ENCODE assay signal across 1 cellular context in the genomic region with DNA sequence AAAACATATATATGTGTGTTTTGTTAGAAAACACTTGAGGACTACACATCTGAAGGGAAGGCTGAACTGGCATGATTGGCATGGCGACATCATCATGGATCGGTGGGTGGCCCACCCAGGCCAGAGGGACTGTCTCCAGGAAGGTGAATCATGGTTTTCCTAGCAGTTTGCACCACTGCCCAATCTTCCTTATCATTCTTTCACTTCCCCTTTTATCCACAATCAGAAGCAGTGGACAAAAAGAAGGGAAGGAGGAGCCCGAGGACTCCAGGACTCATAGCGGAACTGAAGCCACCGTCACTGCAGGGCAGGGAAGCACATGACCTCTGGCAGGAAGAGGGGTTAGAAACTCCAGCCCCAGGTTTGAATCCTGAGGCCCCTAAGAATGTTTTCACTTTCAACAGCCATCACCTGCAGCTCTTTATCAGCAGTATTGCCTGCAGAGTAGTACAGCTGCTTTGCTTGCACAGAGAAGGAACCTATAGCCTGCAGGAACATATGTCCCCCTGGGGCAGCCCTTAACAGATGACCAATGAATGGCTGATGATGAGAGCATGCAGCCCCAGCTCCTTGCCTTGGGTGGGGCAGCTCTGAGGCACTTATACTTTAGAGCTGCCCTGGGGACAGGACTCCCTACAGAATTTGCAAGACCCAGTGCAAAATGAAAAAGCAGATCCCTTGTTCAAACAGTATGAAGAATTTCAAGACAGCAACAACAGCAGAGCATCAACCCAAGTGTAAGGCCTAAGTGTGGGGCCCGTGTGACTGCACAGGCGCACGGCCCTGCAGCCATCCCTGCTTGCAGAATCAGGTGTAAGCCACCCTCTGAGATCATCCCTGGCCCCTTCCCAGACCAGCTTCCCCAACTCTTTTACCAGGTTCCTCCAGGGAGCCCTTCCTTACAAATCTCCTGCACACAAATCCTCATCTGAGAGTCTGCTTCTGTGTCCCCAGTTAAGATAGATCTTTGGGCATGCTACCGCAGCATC.
TF ChIP-seq lines count a peak whose summit lies in the region.

No MANE protein-coding gene starts in this region.

TF ChIP-seq in GM12878, 131 proteins besides CTCF, POLR2A, EP300 and RAD21 (continued from another document and continues in another):
- TF ChIP-seq ASH2L (IDR thresholded peaks at IDR 0.05; ENCODE audit: borderline replicate concordance, low read depth) = no peak
- TF ChIP-seq, protein P1, sequence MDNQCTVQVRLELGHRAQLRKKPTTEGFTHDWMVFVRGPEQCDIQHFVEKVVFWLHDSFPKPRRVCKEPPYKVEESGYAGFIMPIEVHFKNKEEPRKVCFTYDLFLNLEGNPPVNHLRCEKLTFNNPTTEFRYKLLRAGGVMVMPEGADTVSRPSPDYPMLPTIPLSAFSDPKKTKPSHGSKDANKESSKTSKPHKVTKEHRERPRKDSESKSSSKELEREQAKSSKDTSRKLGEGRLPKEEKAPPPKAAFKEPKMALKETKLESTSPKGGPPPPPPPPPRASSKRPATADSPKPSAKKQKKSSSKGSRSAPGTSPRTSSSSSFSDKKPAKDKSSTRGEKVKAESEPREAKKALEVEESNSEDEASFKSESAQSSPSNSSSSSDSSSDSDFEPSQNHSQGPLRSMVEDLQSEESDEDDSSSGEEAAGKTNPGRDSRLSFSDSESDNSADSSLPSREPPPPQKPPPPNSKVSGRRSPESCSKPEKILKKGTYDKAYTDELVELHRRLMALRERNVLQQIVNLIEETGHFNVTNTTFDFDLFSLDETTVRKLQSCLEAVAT (IDR thresholded peaks at IDR 0.05) = peak; percentile 66; the same call in 1 of the 2 replicates
- TF ChIP-seq NR2F1 (conservative IDR thresholded peaks at IDR 0.05) = peak; percentile 62; the same call in 1 of the 2 replicates
- TF ChIP-seq PKNOX1 (IDR thresholded peaks at IDR 0.05) = peak; percentile 69
- TF ChIP-seq TAF1 (IDR thresholded peaks at IDR 0.05; ENCODE audit: borderline replicate concordance, low read depth, low read length) = no peak
- TF ChIP-seq NRF1 (conservative IDR thresholded peaks at IDR 0.05; ENCODE audit: low read depth, low read length) = no peak
- TF ChIP-seq LARP7 (IDR thresholded peaks at IDR 0.05) = no peak
- TF ChIP-seq, protein P2, sequence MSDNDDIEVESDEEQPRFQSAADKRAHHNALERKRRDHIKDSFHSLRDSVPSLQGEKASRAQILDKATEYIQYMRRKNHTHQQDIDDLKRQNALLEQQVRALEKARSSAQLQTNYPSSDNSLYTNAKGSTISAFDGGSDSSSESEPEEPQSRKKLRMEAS (IDR thresholded peaks at IDR 0.05; ENCODE audit: low read depth, low read length) = no peak
- no peak for TF ChIP-seq FOXK2 (IDR thresholded peaks at IDR 0.05)
- no peak for TF ChIP-seq SIX5 (IDR thresholded peaks at IDR 0.05; ENCODE audit: low read depth, low read length, severe bottlenecking)
- no peak; the same call in 1 of the 2 replicates for TF ChIP-seq CREM (IDR thresholded peaks at IDR 0.05; ENCODE audit: low read depth)
- TF ChIP-seq RCOR1 (conservative IDR thresholded peaks at IDR 0.05; ENCODE audit: low read depth, low read length) = no peak
- no peak for TF ChIP-seq CHD1 (IDR thresholded peaks at IDR 0.05; ENCODE audit: low read depth, low read length)
- no peak for TF ChIP-seq SUZ12 (IDR thresholded peaks at IDR 0.05; ENCODE audit: unreplicated experiment)
- no peak for TF ChIP-seq YBX1 (IDR thresholded peaks at IDR 0.05)
- peak; percentile 96; the same call in 1 of the 2 replicates for TF ChIP-seq EED (IDR thresholded peaks at IDR 0.05; ENCODE audit: low read depth)
- 0 out of 2 replicates have a peak, but pooled peaks have one; percentile 37 for TF ChIP-seq TCF12 (IDR thresholded peaks at IDR 0.05; ENCODE audit: low read depth, low read length)
- TF ChIP-seq WRNIP1 (IDR thresholded peaks at IDR 0.05; ENCODE audit: borderline replicate concordance, low read depth, low read length) = 0 out of 2 replicates have a peak, but pooled peaks have one; percentile 32
- TF ChIP-seq CEBPZ (IDR thresholded peaks at IDR 0.05; ENCODE audit: low read depth, low read length) = no peak
- no peak for TF ChIP-seq ATF3 (IDR thresholded peaks at IDR 0.05; ENCODE audit: borderline replicate concordance, extremely low read depth, low read depth, low read length)
- no peak for TF ChIP-seq BCL11A (IDR thresholded peaks at IDR 0.05; ENCODE audit: low read depth, low read length)
- TF ChIP-seq BRCA1 (IDR thresholded peaks at IDR 0.05; ENCODE audit: low read depth, low read length) = no peak
- TF ChIP-seq ZNF217 (IDR thresholded peaks at IDR 0.05) = no peak
- peak; percentile 46; the same call in 1 of the 2 replicates for TF ChIP-seq SMARCA5 (IDR thresholded peaks at IDR 0.05)
- no peak for TF ChIP-seq FOXM1 (IDR thresholded peaks at IDR 0.05; ENCODE audit: low read depth, low read length)
- no peak for TF ChIP-seq NR2C1 (IDR thresholded peaks at IDR 0.05)
- TF ChIP-seq NFYA (IDR thresholded peaks at IDR 0.05; ENCODE audit: borderline replicate concordance, low read depth, low read length) = no peak
- TF ChIP-seq PRDM15 (CRISPR knock-in tag; IDR thresholded peaks at IDR 0.05) = no peak
- TF ChIP-seq ZBTB11 (CRISPR knock-in tag; IDR thresholded peaks at IDR 0.05) = no peak
- TF ChIP-seq, protein P3, sequence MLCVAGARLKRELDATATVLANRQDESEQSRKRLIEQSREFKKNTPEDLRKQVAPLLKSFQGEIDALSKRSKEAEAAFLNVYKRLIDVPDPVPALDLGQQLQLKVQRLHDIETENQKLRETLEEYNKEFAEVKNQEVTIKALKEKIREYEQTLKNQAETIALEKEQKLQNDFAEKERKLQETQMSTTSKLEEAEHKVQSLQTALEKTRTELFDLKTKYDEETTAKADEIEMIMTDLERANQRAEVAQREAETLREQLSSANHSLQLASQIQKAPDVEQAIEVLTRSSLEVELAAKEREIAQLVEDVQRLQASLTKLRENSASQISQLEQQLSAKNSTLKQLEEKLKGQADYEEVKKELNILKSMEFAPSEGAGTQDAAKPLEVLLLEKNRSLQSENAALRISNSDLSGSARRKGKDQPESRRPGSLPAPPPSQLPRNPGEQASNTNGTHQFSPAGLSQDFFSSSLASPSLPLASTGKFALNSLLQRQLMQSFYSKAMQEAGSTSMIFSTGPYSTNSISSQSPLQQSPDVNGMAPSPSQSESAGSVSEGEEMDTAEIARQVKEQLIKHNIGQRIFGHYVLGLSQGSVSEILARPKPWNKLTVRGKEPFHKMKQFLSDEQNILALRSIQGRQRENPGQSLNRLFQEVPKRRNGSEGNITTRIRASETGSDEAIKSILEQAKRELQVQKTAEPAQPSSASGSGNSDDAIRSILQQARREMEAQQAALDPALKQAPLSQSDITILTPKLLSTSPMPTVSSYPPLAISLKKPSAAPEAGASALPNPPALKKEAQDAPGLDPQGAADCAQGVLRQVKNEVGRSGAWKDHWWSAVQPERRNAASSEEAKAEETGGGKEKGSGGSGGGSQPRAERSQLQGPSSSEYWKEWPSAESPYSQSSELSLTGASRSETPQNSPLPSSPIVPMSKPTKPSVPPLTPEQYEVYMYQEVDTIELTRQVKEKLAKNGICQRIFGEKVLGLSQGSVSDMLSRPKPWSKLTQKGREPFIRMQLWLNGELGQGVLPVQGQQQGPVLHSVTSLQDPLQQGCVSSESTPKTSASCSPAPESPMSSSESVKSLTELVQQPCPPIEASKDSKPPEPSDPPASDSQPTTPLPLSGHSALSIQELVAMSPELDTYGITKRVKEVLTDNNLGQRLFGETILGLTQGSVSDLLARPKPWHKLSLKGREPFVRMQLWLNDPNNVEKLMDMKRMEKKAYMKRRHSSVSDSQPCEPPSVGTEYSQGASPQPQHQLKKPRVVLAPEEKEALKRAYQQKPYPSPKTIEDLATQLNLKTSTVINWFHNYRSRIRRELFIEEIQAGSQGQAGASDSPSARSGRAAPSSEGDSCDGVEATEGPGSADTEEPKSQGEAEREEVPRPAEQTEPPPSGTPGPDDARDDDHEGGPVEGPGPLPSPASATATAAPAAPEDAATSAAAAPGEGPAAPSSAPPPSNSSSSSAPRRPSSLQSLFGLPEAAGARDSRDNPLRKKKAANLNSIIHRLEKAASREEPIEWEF (IDR thresholded peaks at IDR 0.05; ENCODE audit: insufficient replicate concordance, low read depth, low read length) = no peak
- TF ChIP-seq ZSCAN29 (IDR thresholded peaks at IDR 0.05) = no peak
- TF ChIP-seq TCF7 (IDR thresholded peaks at IDR 0.05; ENCODE audit: borderline replicate concordance) = no peak
- TF ChIP-seq SMAD1 (IDR thresholded peaks at IDR 0.05; ENCODE audit: low read depth, partially characterized antibody) = no peak
- TF ChIP-seq NBN (IDR thresholded peaks at IDR 0.05) = peak; percentile 38; the same call in 1 of the 2 replicates
- no peak for TF ChIP-seq MYB (IDR thresholded peaks at IDR 0.05; ENCODE audit: borderline replicate concordance, low read depth, low read length)
- TF ChIP-seq SREBF2 (IDR thresholded peaks at IDR 0.05; ENCODE audit: low read length) = no peak
- peak; percentile 7; the same call in 1 of the 2 replicates for TF ChIP-seq SMC3 (IDR thresholded peaks at IDR 0.05; ENCODE audit: borderline replicate concordance, low read length)
